ENCODE assay signal across 13 cellular contexts in genomic region chr6:124887872-124888580, GRCh38.
DNase-seq lines count a peak whose midpoint lies in the region; ATAC-seq and TF ChIP-seq lines count a peak whose summit lies in the region.
"Had no signal": no experiment of that assay in that cellular context is flagged by ENCODE, and none has a peak within 500 bp of the region (broad histone marks: within the 10 kb centered on the region; RNA-seq: fewer than 3 reads in every experiment).

No MANE protein-coding gene starts in this region.

- peaks cover 18% of the 10 kb centered on the region; the same call in 2 of the 3 replicates for H3K9me3 Mint-ChIP-seq in GM23338
- H3K9me3 Mint-ChIP-seq in nephron: no peaks in the 10 kb centered on the region

- H3K4me1 Mint-ChIP-seq in GM23338: peaks cover 36% of the 10 kb centered on the region
- peaks cover 19% of the 10 kb centered on the region for H3K4me1 Mint-ChIP-seq in nephron

- H2AFZ ChIP-seq in GM23338: peak overlapping the region; percentile 61; the same call in 1 of the 2 replicates
- H2AFZ ChIP-seq in MM.1S (ENCODE audit: low read length): no peak overlapping the region

- H3K36me3 Mint-ChIP-seq in GM23338 (ENCODE audit: low read depth): peaks cover 7% of the 10 kb centered on the region; the same call in 2 of the 3 replicates
- no peaks in the 10 kb centered on the region for H3K36me3 Mint-ChIP-seq in nephron (ENCODE audit: low read depth)

- H3K9me2 ChIP-seq in GM23338 (ENCODE audit: insufficient read depth) (no peaks in the 10 kb centered on the region), MM.1S (replicated peaks; ENCODE audit: insufficient read depth, low read length) (no peaks in the 10 kb centered on the region)

- TF ChIP-seq CTCF in GM23338 (conservative IDR thresholded peaks at IDR 0.05; ENCODE audit: low read depth in 2 of 2) (no peak), MM.1S (IDR thresholded peaks at IDR 0.05; ENCODE audit: low read length) (no peak), nephron (IDR thresholded peaks at IDR 0.05; ENCODE audit: unreplicated experiment in 3 of 3) (no peak), upper lobe of left lung (IDR thresholded peaks at IDR 0.05) (no peak)

- H3K4me3 Mint-ChIP-seq in GM23338 (no peak overlapping the region), nephron (no peak overlapping the region)

- peak; percentile 9 for DNase-seq in GM23338 (ENCODE audit: low spot score)
- DNase-seq in MM.1S: no peak
- no peak for DNase-seq in upper lobe of left lung
- DNase-seq in erythroblast (lab: John Stamatoyannopoulos, UW): no peak
- DNase-seq in NCI-H1105 treated with DMSO at 0.1 percent for 48 hours (lab: John Stamatoyannopoulos, UW): no peak
- no peak for DNase-seq in KBM-7
- DNase-seq: C1 segment of cervical spinal cord, NCI-H2081 treated with DMSO at 0.1 percent for 48 hours, NCI-H82 had no signal

- TF ChIP-seq POLR2A in upper lobe of left lung (IDR thresholded peaks at IDR 0.05) (no peak), erythroblast (IDR thresholded peaks at IDR 0.05; ENCODE audit: low read length) (no peak)

- H3K4me1 ChIP-seq in GM23338 (ENCODE audit: insufficient read depth): peaks cover 32% of the 10 kb centered on the region
- H3K4me1 ChIP-seq in MM.1S (ENCODE audit: low read length): no peaks in the 10 kb centered on the region
- peaks cover 0 to 9% (median 2%) of the 10 kb centered on the region in 4 donors for H3K4me1 ChIP-seq in upper lobe of left lung

- no peaks in the 10 kb centered on the region for H3K79me2 ChIP-seq in GM23338 (replicated peaks; ENCODE audit: insufficient read depth)
- H3K79me2 ChIP-seq in MM.1S (ENCODE audit: low read length): no peaks in the 10 kb centered on the region

- in situ Hi-C loops in KBM-7 (cut with MboI; ENCODE audit: low pct_unique_long_range_greater_than_20kb, low sequenced_read_pairs): loop anchor here (25.0 kb wide), 1 partner anchor 224 kb away; no protein-coding TSS in a partner anchor

- H3K9me3 ChIP-seq in MM.1S (replicated peaks; ENCODE audit: insufficient read depth, low read length): no peaks in the 10 kb centered on the region
- H3K9me3 ChIP-seq in upper lobe of left lung: no peaks in the 10 kb centered on the region

- H3K4me3 ChIP-seq in GM23338 (no peak overlapping the region), MM.1S (ENCODE audit: low read length) (no peak overlapping the region; the same call in 1 of the 2 replicates), upper lobe of left lung (no peak overlapping the region)

- no peak for TF ChIP-seq EP300 in upper lobe of left lung (IDR thresholded peaks at IDR 0.05)

- H3K27ac ChIP-seq in GM23338 (ENCODE audit: low read depth) (no peak overlapping the region), MM.1S (ENCODE audit: low read length) (no peak overlapping the region), upper lobe of left lung (no peak overlapping the region)
- H3K27ac ChIP-seq: RWPE1 had no signal

- no peak overlapping the region for H3K9ac ChIP-seq in MM.1S (ENCODE audit: low read length)

- ATAC-seq in GM18511 (IDR thresholded peaks at IDR 0.05; ENCODE audit: unreplicated experiment) (peak; percentile 31), GM23338 (peak; percentile 44; the same call in 2 of the 3 replicates), upper lobe of left lung (ENCODE audit: low FRiP score in 2 of 2) (no peak)
- ATAC-seq: activated CD4-positive, CD25-positive, alpha-beta regulatory T cell treated with anti-CD3 and anti-CD28 coated beads, Interleukin-2, amount 50 U/mL, for 24 hours had no signal

- no peak overlapping the region for H3K4me2 ChIP-seq in GM23338
- H3K4me2 ChIP-seq in MM.1S (ENCODE audit: low read depth, low read length): peak overlapping the region; percentile 35; the same call in 1 of the 2 replicates

- H3K36me3 ChIP-seq in GM23338 (ENCODE audit: insufficient read depth): no peaks in the 10 kb centered on the region
- H3K36me3 ChIP-seq in MM.1S (replicated peaks; ENCODE audit: insufficient read depth, low read length): no peaks in the 10 kb centered on the region
- no peaks in the 10 kb centered on the region for H3K36me3 ChIP-seq in upper lobe of left lung

- 92 to 95% methylated on average over 10 of the region's 10 CpGs for WGBS in upper lobe of left lung, 2 donors

- H3K27ac Mint-ChIP-seq in GM23338 (no peak overlapping the region), nephron (peak overlapping the region; percentile 89 to 96 (median 91))

- H3K27me3 Mint-ChIP-seq in GM23338 (ENCODE audit: insufficient read depth, low read depth, poor library complexity) (peaks cover 1% of the 10 kb centered on the region), nephron (ENCODE audit: low read depth) (no peaks in the 10 kb centered on the region)

- H3K27me3 ChIP-seq in GM23338 (ENCODE audit: insufficient read depth): no peaks in the 10 kb centered on the region
- no peaks in the 10 kb centered on the region for H3K27me3 ChIP-seq in MM.1S (replicated peaks; ENCODE audit: insufficient read depth, low read length)
- no peaks in the 10 kb centered on the region for H3K27me3 ChIP-seq in upper lobe of left lung

- no peaks in the 10 kb centered on the region for H4K20me1 ChIP-seq in GM23338 (replicated peaks; ENCODE audit: insufficient read depth)
- H4K20me1 ChIP-seq in MM.1S (ENCODE audit: insufficient read depth, low read length): no peaks in the 10 kb centered on the region

- H3F3A ChIP-seq in GM23338 (replicated peaks; ENCODE audit: low read depth) (no peaks in the 10 kb centered on the region), MM.1S (ENCODE audit: insufficient read depth, low read length) (no peaks in the 10 kb centered on the region)

TF ChIP-seq in GM23338, 12 proteins besides CTCF, POLR2A, EP300 and RAD21 (continues in another document):
- TF ChIP-seq ZNF462 (CRISPR knock-in tag; IDR thresholded peaks at IDR 0.05) (no peak), CREB1 (CRISPR knock-in tag; IDR thresholded peaks at IDR 0.05; ENCODE audit: low read depth) (no peak), EZH2 (IDR thresholded peaks at IDR 0.05; ENCODE audit: low read depth, unreplicated experiment) (no peak), JUNB (IDR thresholded peaks at IDR 0.05; ENCODE audit: unreplicated experiment) (no peak), EZH2phosphoT487 (IDR thresholded peaks at IDR 0.05; ENCODE audit: unreplicated experiment) (no peak)

Comparison
In these comparisons a context has a peak if more than half of its experiments do, and no peak if none do; other contexts are left out.
1. ATAC-seq: peak in GM18511 (single experiment) and GM23338 (single experiment); none in upper lobe of left lung (0 of 2).